ENCODE assay signal across 39 cellular contexts in the genomic region with DNA sequence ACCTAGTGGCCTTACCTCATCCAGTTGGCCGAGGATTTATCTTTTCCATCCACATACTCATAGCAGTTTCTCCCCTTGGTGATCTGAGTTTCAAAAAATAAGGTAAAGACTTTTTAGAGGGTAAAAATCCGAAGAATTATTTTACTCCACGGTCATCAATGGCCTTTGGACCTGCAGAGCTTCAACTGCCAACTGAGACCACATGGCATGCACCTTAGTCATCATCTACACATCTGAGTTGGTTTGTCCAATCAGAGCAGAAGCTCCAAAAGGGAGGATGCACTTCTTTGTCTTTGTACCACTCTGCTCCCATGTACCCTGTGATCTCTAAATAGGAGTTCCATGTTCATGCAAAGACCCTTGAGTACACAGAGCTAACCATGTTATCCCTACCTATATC. TPM values are rescaled to one million over a fixed set of nuclear protein-coding genes. Genes with fewer than 3 reads are reported as not detected.
"Had no signal": no experiment of that assay in that cellular context is flagged by ENCODE, and none has a peak within 500 bp of the region (broad histone marks: within the 10 kb centered on the region; RNA-seq: fewer than 3 reads in every experiment).

No MANE protein-coding gene starts in this region.

- H3K36me3 Mint-ChIP-seq: activated CD4-positive, alpha-beta memory T cell treated with anti-CD3 and anti-CD28 coated beads for 36 hours; activated naive CD4-positive, alpha-beta T cell treated with anti-CD3 and anti-CD28 coated beads, Interleukin-2, amount 50 U/mL, for 72 hours; activated naive CD8-positive, alpha-beta T cell treated with anti-CD3 and anti-CD28 coated beads for 36 hours; brain had no signal

- H3K27ac Mint-ChIP-seq: activated B cell treated with CpG ODN at 0.5 μM for 24 hours; activated CD4-positive, alpha-beta memory T cell treated with anti-CD3 and anti-CD28 coated beads for 36 hours; activated CD4-positive, alpha-beta T cell treated with anti-CD3 and anti-CD28 coated beads, Interleukin-2, amount 10 ng/mL, durations not matched to agents 24 days and 14 days; activated CD8-positive, alpha-beta T cell treated with anti-CD3 and anti-CD28 coated beads for 36 hours; activated naive CD4-positive, alpha-beta T cell treated with anti-CD3 and anti-CD28 coated beads for 36 hours; activated naive CD4-positive, alpha-beta T cell treated with anti-CD3 and anti-CD28 coated beads, Interleukin-2, amount 50 U/mL, for 72 hours; activated naive CD8-positive, alpha-beta T cell treated with anti-CD3 and anti-CD28 coated beads for 36 hours; activated T-cell treated with anti-CD3 and anti-CD28 coated beads, Interleukin-2, amount 50 U/mL, for 72 hours; activated T-helper 1 cell treated with anti-CD3 and anti-CD28 coated beads, Interleukin-12 subunit alpha, Interleukin-12 subunit beta, Interleukin-2, Interleukin-4 antibody, amounts not matched to agents 30 ng/mL and 10 ng/mL and 1 ng/mL, durations not matched to agents 14 hours and 24 hours and 36 hours; activated T-helper 17 cell treated with anti-CD3 and anti-CD28 coated beads, Interleukin-2, amount 50 U/mL, for 72 hours; brain; T-helper 1 cell treated with Interleukin-12 subunit alpha and Interleukin-12 subunit beta and Interleukin-4 antibody, amounts not matched to agents 30 μg/mL and 1 μg/mL, for 36 hours; T-helper 2 cell treated with Interferon-gamma antibody and Interleukin-4, amounts not matched to agents 5 μg/mL and 100 μg/mL, for 36 hours had no signal

- H3K27ac ChIP-seq: adrenal gland, ascending aorta, cardiac muscle cell, VCaP had no signal

- H3K9me3 ChIP-seq: adrenal gland, ascending aorta had no signal

- H3K27me3 ChIP-seq: adrenal gland, ascending aorta, cardiac muscle cell had no signal

- H3K4me3 ChIP-seq: adrenal gland, ascending aorta, cardiac muscle cell had no signal

- H3K4me3 Mint-ChIP-seq: activated B cell treated with CpG ODN at 0.5 μM for 24 hours; activated CD4-positive, alpha-beta memory T cell treated with anti-CD3 and anti-CD28 coated beads for 36 hours; activated CD4-positive, alpha-beta T cell treated with anti-CD3 and anti-CD28 coated beads, Interleukin-2, amount 10 ng/mL, durations not matched to agents 24 days and 14 days; activated CD8-positive, alpha-beta T cell treated with anti-CD3 and anti-CD28 coated beads for 36 hours; activated naive CD4-positive, alpha-beta T cell treated with anti-CD3 and anti-CD28 coated beads for 36 hours; activated naive CD8-positive, alpha-beta T cell treated with anti-CD3 and anti-CD28 coated beads for 36 hours; activated T-cell treated with anti-CD3 and anti-CD28 coated beads, Interleukin-2, amount 50 U/mL, for 4 hours; activated T-cell treated with anti-CD3 and anti-CD28 coated beads, Interleukin-2, amount 50 U/mL, for 72 hours; activated T-helper 1 cell treated with anti-CD3 and anti-CD28 coated beads, Interleukin-12 subunit alpha, Interleukin-12 subunit beta, Interleukin-2, Interleukin-4 antibody, amounts not matched to agents 30 ng/mL and 10 ng/mL and 1 ng/mL, durations not matched to agents 14 hours and 24 hours and 36 hours; activated T-helper 17 cell treated with anti-CD3 and anti-CD28 coated beads, Interleukin-2, amount 50 U/mL, for 72 hours; brain; central memory CD8-positive, alpha-beta T cell; T-helper 1 cell treated with Interleukin-12 subunit alpha and Interleukin-12 subunit beta and Interleukin-4 antibody, amounts not matched to agents 30 μg/mL and 1 μg/mL, for 36 hours; T-helper 2 cell treated with Interferon-gamma antibody and Interleukin-4, amounts not matched to agents 5 μg/mL and 100 μg/mL, for 36 hours had no signal

- H3K4me1 Mint-ChIP-seq: activated B cell treated with CpG ODN at 0.5 μM for 24 hours; activated CD4-positive, alpha-beta T cell treated with anti-CD3 and anti-CD28 coated beads, Interleukin-2, amount 10 ng/mL, durations not matched to agents 24 days and 14 days; brain had no signal

- H3K9me3 Mint-ChIP-seq: activated B cell treated with CpG ODN at 0.5 μM for 24 hours; activated CD4-positive, alpha-beta memory T cell treated with anti-CD3 and anti-CD28 coated beads for 36 hours; activated CD4-positive, alpha-beta T cell treated with anti-CD3 and anti-CD28 coated beads, Interleukin-2, amount 10 ng/mL, durations not matched to agents 24 days and 14 days; activated CD8-positive, alpha-beta T cell treated with anti-CD3 and anti-CD28 coated beads for 36 hours; activated naive CD4-positive, alpha-beta T cell treated with anti-CD3 and anti-CD28 coated beads for 36 hours; activated naive CD4-positive, alpha-beta T cell treated with anti-CD3 and anti-CD28 coated beads, Interleukin-2, amount 50 U/mL, for 72 hours; activated naive CD8-positive, alpha-beta T cell treated with anti-CD3 and anti-CD28 coated beads for 36 hours; activated T-cell treated with anti-CD3 and anti-CD28 coated beads, Interleukin-2, amount 50 U/mL, for 4 hours; activated T-cell treated with anti-CD3 and anti-CD28 coated beads, Interleukin-2, amount 50 U/mL, for 72 hours; activated T-helper 1 cell treated with anti-CD3 and anti-CD28 coated beads, Interleukin-12 subunit alpha, Interleukin-12 subunit beta, Interleukin-2, Interleukin-4 antibody, amounts not matched to agents 30 ng/mL and 10 ng/mL and 1 ng/mL, durations not matched to agents 14 hours and 24 hours and 36 hours; activated T-helper 17 cell treated with anti-CD3 and anti-CD28 coated beads, Interleukin-2, amount 50 U/mL, for 72 hours; central memory CD8-positive, alpha-beta T cell; T-helper 1 cell treated with Interleukin-12 subunit alpha and Interleukin-12 subunit beta and Interleukin-4 antibody, amounts not matched to agents 30 μg/mL and 1 μg/mL, for 36 hours; T-helper 2 cell treated with Interferon-gamma antibody and Interleukin-4, amounts not matched to agents 5 μg/mL and 100 μg/mL, for 36 hours had no signal

- ATAC-seq: activated CD8-positive, alpha-beta T cell treated with anti-CD3 and anti-CD28 coated beads for 36 hours; activated naive CD4-positive, alpha-beta T cell treated with anti-CD3 and anti-CD28 coated beads, Interleukin-2, amount 50 U/mL, for 72 hours; activated T-cell treated with anti-CD3 and anti-CD28 coated beads, Interleukin-2, amount 50 U/mL, for 4 hours; activated T-cell treated with anti-CD3 and anti-CD28 coated beads, Interleukin-2, amount 50 U/mL, for 72 hours; activated T-helper 17 cell treated with anti-CD3 and anti-CD28 coated beads, Interleukin-2, amount 50 U/mL, for 72 hours had no signal

- DNase-seq: activated B cell treated with CpG ODN at 0.5 μM for 24 hours; activated CD4-positive, alpha-beta T cell treated with anti-CD3 and anti-CD28 coated beads for 4 hours; activated CD4-positive, alpha-beta T cell treated with anti-CD3 and anti-CD28 coated beads, Interleukin-2, amount 10 ng/mL, durations not matched to agents 24 days and 14 days; activated CD4-positive, alpha-beta T cell treated with anti-CD3 and anti-CD28 coated beads, Interleukin-2, amount 50 U/mL, for 1 hour; activated CD4-positive, alpha-beta T cell treated with anti-CD3 and anti-CD28 coated beads, Interleukin-2, amount 50 U/mL, for 4 hours; activated CD4-positive, CD25-positive, alpha-beta regulatory T cell treated with anti-CD3 and anti-CD28 coated beads, Interleukin-2, amount 50 U/mL, for 72 hours; activated CD8-positive, alpha-beta T cell treated with anti-CD3 and anti-CD28 coated beads for 36 hours; activated effector memory CD4-positive, alpha-beta T cell treated with anti-CD3 and anti-CD28 coated beads, Interleukin-2, amount 50 U/mL, for 16 hours; activated gamma-delta T cell treated with Interleukin-2 at 50 U/mL for 16 hours; activated naive CD4-positive, alpha-beta T cell; activated naive CD4-positive, alpha-beta T cell treated with anti-CD3 and anti-CD28 coated beads for 36 hours; activated naive CD4-positive, alpha-beta T cell treated with anti-CD3 and anti-CD28 coated beads, Interleukin-2, amount 50 U/mL, for 16 hours; activated naive CD8-positive, alpha-beta T cell treated with anti-CD3 and anti-CD28 coated beads for 36 hours; activated T-cell treated with anti-CD3 and anti-CD28 coated beads for 4 hours; activated T-cell treated with anti-CD3 and anti-CD28 coated beads, Interleukin-2, amount 50 U/mL, for 1 hour; activated T-cell treated with anti-CD3 and anti-CD28 coated beads, Interleukin-2, amount 50 U/mL, for 4 hours; activated T-cell treated with anti-CD3 and anti-CD28 coated beads, Interleukin-2, amount 50 U/mL, for 72 hours; adrenal gland; amygdala; anterior cingulate cortex; caudate nucleus; cerebellar nuclear complex; T-helper 2 cell; T-helper 9 cell had no signal

- H3K4me1 ChIP-seq: adrenal gland, ascending aorta had no signal

- FAIRE-seq: bronchial epithelial cell, TTC549 had no signal

- H3K36me3 ChIP-seq: adrenal gland, ascending aorta, cardiac muscle cell had no signal

RNA-seq across cellular contexts. Expression of a gene that starts 15.7 kb away (rescaled TPM):
- total RNA-seq: activated B cell treated with CpG ODN at 0.5 μM for 24 hours; activated CD4-positive, alpha-beta memory T cell treated with anti-CD3 and anti-CD28 coated beads for 36 hours; activated CD4-positive, alpha-beta T cell treated with anti-CD3 and anti-CD28 coated beads, Interleukin-2, amount 10 ng/mL, durations not matched to agents 24 days and 14 days; activated CD8-positive, alpha-beta memory T cell treated with anti-CD3 and anti-CD28 coated beads for 36 hours; activated CD8-positive, alpha-beta T cell treated with anti-CD3 and anti-CD28 coated beads for 36 hours; activated naive CD4-positive, alpha-beta T cell treated with anti-CD3 and anti-CD28 coated beads for 36 hours; activated naive CD4-positive, alpha-beta T cell treated with anti-CD3 and anti-CD28 coated beads, Interleukin-2, amount 50 U/mL, for 72 hours; activated naive CD8-positive, alpha-beta T cell treated with anti-CD3 and anti-CD28 coated beads for 36 hours; activated T-cell treated with anti-CD3 and anti-CD28 coated beads, Interleukin-2, amount 50 U/mL, for 4 hours; activated T-cell treated with anti-CD3 and anti-CD28 coated beads, Interleukin-2, amount 50 U/mL, for 72 hours; activated T-helper 1 cell treated with anti-CD3 and anti-CD28 coated beads, Interleukin-12 subunit alpha, Interleukin-12 subunit beta, Interleukin-2, Interleukin-4 antibody, amounts not matched to agents 30 ng/mL and 10 ng/mL and 1 ng/mL, durations not matched to agents 14 hours and 24 hours and 36 hours; adrenal gland; ascending aorta; bronchial epithelial cell; cardiac muscle cell; chondrocyte had no signal
- polyA plus RNA-seq: adrenal gland, cardiac muscle cell had no signal

RNA-seq across cellular contexts. Expression of a gene that starts 42.2 kb away (rescaled TPM):
- total RNA-seq: activated CD4-positive, alpha-beta T cell treated with anti-CD3 and anti-CD28 coated beads, Interleukin-2, amount 10 ng/mL, durations not matched to agents 24 days and 14 days had no signal
